13 cellular contexts compared by ENCODE assay signal in the genomic region with DNA sequence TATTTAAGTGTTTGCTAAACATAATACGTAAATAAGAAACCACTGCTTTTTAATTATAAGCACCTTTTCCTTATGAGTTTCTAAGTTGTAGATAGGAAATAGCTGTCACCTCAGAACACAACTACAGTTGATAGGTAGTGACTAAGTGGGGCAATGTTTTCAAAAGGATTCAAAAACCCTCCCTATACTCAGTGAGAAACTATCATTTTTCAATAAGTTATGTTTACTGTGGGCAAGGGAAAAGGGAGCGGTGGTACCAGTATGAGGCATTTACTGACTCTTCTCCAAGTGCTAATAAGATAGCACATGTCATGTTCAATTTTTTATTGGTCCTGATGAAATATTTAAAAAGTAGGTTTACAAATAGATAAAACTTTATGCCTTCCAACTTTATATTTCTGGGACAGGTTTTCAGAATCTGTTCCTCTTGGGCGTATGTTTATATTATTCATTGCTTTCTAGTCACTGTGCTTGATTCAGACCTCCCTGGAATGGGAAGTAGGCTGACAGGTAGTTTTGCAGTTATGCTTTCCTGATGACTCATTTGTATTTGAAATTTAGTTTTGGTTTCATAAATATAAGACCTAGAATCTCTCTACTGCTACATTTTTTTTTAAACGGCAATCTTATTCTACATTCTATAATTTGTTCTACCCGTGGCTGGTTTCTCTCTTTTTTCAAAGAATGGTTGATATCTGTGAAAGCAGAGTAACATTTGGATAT.
DNase-seq lines count a peak whose midpoint lies in the region; ATAC-seq, FAIRE-seq and TF ChIP-seq lines count a peak whose summit lies in the region.
"Had no signal": no experiment of that assay in that cellular context is flagged by ENCODE, and none has a peak within 500 bp of the region (broad histone marks: within the 10 kb centered on the region; RNA-seq: fewer than 3 reads in every experiment).

No MANE protein-coding gene starts in this region.

- no peak overlapping the region for H3K9ac ChIP-seq in IMR-90 (ENCODE audit: low read depth, low read length)

- H3K9me3 Mint-ChIP-seq in MCF 10A (ENCODE audit: unreplicated experiment) = no peaks in the 10 kb centered on the region

- H2BK120ac ChIP-seq in IMR-90 (ENCODE audit: low read depth, low read length) = no peak overlapping the region

- no peak overlapping the region for H2AFZ ChIP-seq in IMR-90 (replicated peaks; ENCODE audit: low read length, poor library complexity)

- H3K36me3 ChIP-seq in breast epithelium (no peaks in the 10 kb centered on the region), IMR-90 (ENCODE audit: control insufficient read depth, insufficient read depth, low read length) (no peaks in the 10 kb centered on the region), small intestine (ENCODE audit: control insufficient read depth in 2 of 2, insufficient read depth in 2 of 2, low read length in 2 of 2) (no peaks in the 10 kb centered on the region)
- H3K36me3 ChIP-seq: cardiac muscle cell had no signal

- H2AK9ac ChIP-seq in IMR-90 (replicated peaks; ENCODE audit: low read depth, low read length, poor library complexity) = no peak overlapping the region

- peak overlapping the region; percentile 59 for H3K27ac Mint-ChIP-seq in MCF 10A (ENCODE audit: low read depth, unreplicated experiment)

- no peak overlapping the region for H3K27ac ChIP-seq in breast epithelium
- no peak overlapping the region for H3K27ac ChIP-seq in IMR-90 (ENCODE audit: insufficient read depth, low read length)
- no peak overlapping the region for H3K27ac ChIP-seq in small intestine (ENCODE audit: low read depth in 1 of 2, low read length in 1 of 2)
- H3K27ac ChIP-seq: cardiac muscle cell, testis had no signal

- TF ChIP-seq CTCF in MCF 10A (IDR thresholded peaks at IDR 0.05; ENCODE audit: unreplicated experiment) (no peak), breast epithelium (IDR thresholded peaks at IDR 0.05) (no peak), IMR-90 (conservative IDR thresholded peaks at IDR 0.05; ENCODE audit: low read depth, low read length) (no peak)

- no peak overlapping the region for H3K56ac ChIP-seq in IMR-90 (ENCODE audit: extremely low read depth, insufficient read depth, low read length)

- no peak overlapping the region for H4K91ac ChIP-seq in IMR-90 (ENCODE audit: insufficient read depth, low read depth, low read length)

- peak overlapping the region; percentile 50; the same call in 1 of the 2 replicates for H3K4me2 ChIP-seq in IMR-90 (ENCODE audit: low read depth, low read length)

- H4K5ac ChIP-seq in IMR-90 (ENCODE audit: low read depth, low read length) = no peak overlapping the region

- no peak overlapping the region for H3K4ac ChIP-seq in IMR-90 (ENCODE audit: low read depth, low read length)

- BruUV-seq in MCF 10A (replicated peaks; lab: Mats Ljungman, UMichigan) (no TSS peak), IMR-90 (replicated peaks; lab: Mats Ljungman, UMichigan) (no TSS peak)

- peaks cover 3% of the 10 kb centered on the region; the same call in 1 of the 2 replicates for H3K9me1 ChIP-seq in IMR-90 (ENCODE audit: insufficient read depth, low read length)

- H3K79me1 ChIP-seq in IMR-90 (ENCODE audit: low read depth in 1 of 2, low read length in 2 of 2) = no peaks in the 10 kb centered on the region; a peak in 1 of 4 replicates

- H2BK15ac ChIP-seq in IMR-90 (ENCODE audit: low read depth, low read length) = no peak overlapping the region

- H3K27me3 Mint-ChIP-seq in MCF 10A (ENCODE audit: insufficient read depth, unreplicated experiment) = no peaks in the 10 kb centered on the region

- H4K8ac ChIP-seq in IMR-90 (ENCODE audit: low read depth in 2 of 2, low read length in 2 of 2) = no peak overlapping the region

- H3K9me3 ChIP-seq in breast epithelium (no peaks in the 10 kb centered on the region), IMR-90 (ENCODE audit: control insufficient read depth, insufficient read depth, low read length) (no peaks in the 10 kb centered on the region), small intestine (ENCODE audit: control insufficient read depth, low read depth) (no peaks in the 10 kb centered on the region)
- H3K9me3 ChIP-seq: testis had no signal

- H3K4me1 Mint-ChIP-seq in MCF 10A (ENCODE audit: insufficient read depth, unreplicated experiment) = peaks cover 7% of the 10 kb centered on the region

- H2AK5ac ChIP-seq in IMR-90 (ENCODE audit: low read depth, low read length) = no peak overlapping the region

- no peak overlapping the region for H3K23ac ChIP-seq in IMR-90 (ENCODE audit: low read depth, low read length)

- no peaks in the 10 kb centered on the region for H4K20me1 ChIP-seq in IMR-90 (ENCODE audit: insufficient read depth, low read length)

- H3K36me3 Mint-ChIP-seq in MCF 10A (ENCODE audit: insufficient read depth, unreplicated experiment) = no peaks in the 10 kb centered on the region

- H2BK5ac ChIP-seq in IMR-90 (ENCODE audit: low read depth, low read length, poor library complexity, severe bottlenecking) = no peak overlapping the region

- ATAC-seq in HG02678 (IDR thresholded peaks at IDR 0.05; ENCODE audit: unreplicated experiment) (peak; percentile 98), IMR-90 (ENCODE audit: low read depth) (peak; percentile 56), left lobe of liver (no peak)

- no peaks in the 10 kb centered on the region for H3K27me3 ChIP-seq in breast epithelium
- no peaks in the 10 kb centered on the region for H3K27me3 ChIP-seq in IMR-90 (ENCODE audit: control insufficient read depth, insufficient read depth, low read length)
- no peaks in the 10 kb centered on the region for H3K27me3 ChIP-seq in small intestine (ENCODE audit: control insufficient read depth in 2 of 2, insufficient read depth in 2 of 2, low read length in 2 of 2)
- H3K27me3 ChIP-seq: cardiac muscle cell, testis had no signal

- no peak for TF ChIP-seq RAD21 in IMR-90 (IDR thresholded peaks at IDR 0.05; ENCODE audit: low read length)

- in situ Hi-C loops in IMR-90 (cut with MboI; ENCODE audit: low sequenced_read_pairs) = no loop called here

- TF ChIP-seq POLR2A in breast epithelium (IDR thresholded peaks at IDR 0.05) = no peak
- no peak for TF ChIP-seq POLR2A in IMR-90 (IDR thresholded peaks at IDR 0.05; ENCODE audit: low read depth, low read length)

- H3K4me1 ChIP-seq in breast epithelium (no peaks in the 10 kb centered on the region), IMR-90 (ENCODE audit: control insufficient read depth, insufficient read depth, low read length) (0 out of 2 replicates have a peak, but pooled peaks cover 1% of the 10 kb centered on the region), small intestine (ENCODE audit: control insufficient read depth in 2 of 2, insufficient read depth in 1 of 2, low read depth in 1 of 2, low read length in 1 of 2) (no peaks in the 10 kb centered on the region)
- H3K4me1 ChIP-seq: testis had no signal

- H3K18ac ChIP-seq in IMR-90 (ENCODE audit: low read depth, low read length) = no peak overlapping the region

- whole genome bisulfite sequencing in IMR-90 (ENCODE audit: extremely low coverage in 2 of 2, insufficient read length in 1 of 2), 2 experiments = no CpG with 5 or more reads among the region's 5 CpGs
- 53 to 66% (median 55%) methylated on average over 5 of the region's 5 CpGs for WGBS in small intestine, 3 donors

- H3K4me3 Mint-ChIP-seq in MCF 10A (ENCODE audit: unreplicated experiment) = peak overlapping the region; percentile 53

- H3K14ac ChIP-seq in IMR-90 (replicated peaks; ENCODE audit: low read depth, low read length) = no peak overlapping the region

- peak; percentile 30 for FAIRE-seq in small intestine (lab: Jason Lieb, UNC)
- FAIRE-seq: kidney had no signal

- POLR2A ChIA-PET in MCF 10A (lab: Yijun Ruan, JAX) = no interaction called here
- POLR2A ChIA-PET in IMR-90 (lab: Charles Lee; ENCODE audit: unreplicated experiment) = no interaction called here

- dilution Hi-C loops in IMR-90 (cut with HindIII; ENCODE audit: low sequenced_read_pairs, unreplicated experiment) = no loop called here

- peak; percentile 48 for DNase-seq in MCF 10A (ENCODE audit: unreplicated experiment)
- DNase-seq in breast epithelium (ENCODE audit: low spot score in 2 of 2) = no peak
- DNase-seq in IMR-90 = peak; percentile 55
- DNase-seq in small intestine = peak; percentile 21
- DNase-seq in NCI-H2227 (lab: John Stamatoyannopoulos, UW; ENCODE audit: unreplicated experiment) = no peak
- DNase-seq in left lobe of liver (ENCODE audit: low spot score) = no peak
- DNase-seq in HT-29 (ENCODE audit: low spot score) = no peak
- DNase-seq: activated CD4-positive, CD25-positive, alpha-beta regulatory T cell treated with anti-CD3 and anti-CD28 coated beads, Interleukin-2, amount 50 U/mL, for 72 hours; kidney; NCI-H510A treated with DMSO at 0.1 percent for 48 hours; testis had no signal

- no peak overlapping the region for H2BK20ac ChIP-seq in IMR-90 (ENCODE audit: low read depth, low read length)

- no peak overlapping the region for H3K4me3 ChIP-seq in breast epithelium
- H3K4me3 ChIP-seq in IMR-90 (ENCODE audit: insufficient read depth, low read depth, low read length) = no peak overlapping the region
- H3K4me3 ChIP-seq in small intestine (ENCODE audit: low read depth in 1 of 2, low read length in 2 of 2) = no peak overlapping the region
- H3K4me3 ChIP-seq: cardiac muscle cell, testis had no signal

- intact Hi-C loops in MCF 10A (cut with micrococcal nuclease) (no loop called here), breast epithelium (cut with DNase I; ENCODE audit: low total_unique reads) (no loop called here), IMR-90 (cut with micrococcal nuclease) (no loop called here)

- CTCF ChIA-PET in MCF 10A (lab: Yijun Ruan, JAX) = interaction anchor here (0.9 to 1.2 kb wide), 2 partner anchors 25 to 789 kb away, joined by 3 to 5 read pairs; no protein-coding TSS in a partner anchor
- CTCF ChIA-PET in IMR-90 (lab: Yijun Ruan, JAX) = no interaction called here

TF ChIP-seq in IMR-90, 13 proteins besides CTCF, POLR2A, EP300 and RAD21:
- TF ChIP-seq MAZ (IDR thresholded peaks at IDR 0.05; ENCODE audit: borderline replicate concordance, low read depth, low read length) = no peak
- TF ChIP-seq FOS (IDR thresholded peaks at IDR 0.05; ENCODE audit: low read depth, low read length) = peak; percentile 9; the same call in 1 of the 2 replicates

Comparison
In these comparisons a context has a peak if more than half of its experiments do, and no peak if none do; other contexts are left out.
1. DNase-seq: peak in MCF 10A (single experiment), IMR-90 (single experiment) and small intestine (single experiment); none in breast epithelium (0 of 2), NCI-H2227 (single experiment), left lobe of liver (single experiment) and HT-29 (single experiment).